Comparison of ENCODE assay signal across 10 cellular contexts in genomic region chr17:18043491-18043890, GRCh38. TPM values are rescaled to one million over a fixed set of nuclear protein-coding genes. Genes with fewer than 3 reads are reported as not detected.
DNase-seq lines count a peak whose midpoint lies in the region; ATAC-seq and TF ChIP-seq lines count a peak whose summit lies in the region.
"Had no signal": no experiment of that assay in that cellular context is flagged by ENCODE, and none has a peak within 500 bp of the region (broad histone marks: within the 10 kb centered on the region; RNA-seq: fewer than 3 reads in every experiment).

No MANE protein-coding gene starts in this region.

- H3K79me1 ChIP-seq in mesenchymal stem cell (replicated peaks; ENCODE audit: low read length, poor library complexity, severe bottlenecking) = peaks cover 34% of the 10 kb centered on the region

- no peak overlapping the region for H3K4ac ChIP-seq in mesenchymal stem cell (ENCODE audit: low read depth in 1 of 2, low read length in 2 of 2)

- H2BK5ac ChIP-seq in mesenchymal stem cell (ENCODE audit: low read depth, low read length, poor library complexity, severe bottlenecking) = no peak overlapping the region

- H3K4me1 ChIP-seq in MM.1S (ENCODE audit: low read length) (0 out of 2 replicates have a peak, but pooled peaks cover 7% of the 10 kb centered on the region), mesenchymal stem cell (ENCODE audit: control insufficient read depth, insufficient read depth, low read depth, low read length) (peaks cover 25% of the 10 kb centered on the region), BE2C (no peaks in the 10 kb centered on the region)

- H3K9ac ChIP-seq in MM.1S (ENCODE audit: low read length) (no peak overlapping the region), mesenchymal stem cell (ENCODE audit: low read length) (peak overlapping the region; percentile 15)

- H3K27ac ChIP-seq in MM.1S (ENCODE audit: low read length) (no peak overlapping the region), mesenchymal stem cell (ENCODE audit: low read length, poor library complexity, severe bottlenecking) (no peak overlapping the region)
- H3K27ac ChIP-seq: gastroesophageal sphincter had no signal

- H2AFZ ChIP-seq in MM.1S (ENCODE audit: low read length) (no peak overlapping the region), mesenchymal stem cell (ENCODE audit: low read depth, low read length) (no peak overlapping the region)

- no peak overlapping the region for H3K14ac ChIP-seq in mesenchymal stem cell (ENCODE audit: low read length in 2 of 2)

- no peak overlapping the region for H2AK5ac ChIP-seq in mesenchymal stem cell (ENCODE audit: low read length, severe bottlenecking)

- H2BK15ac ChIP-seq in mesenchymal stem cell (ENCODE audit: low read depth, poor library complexity, severe bottlenecking) = no peak overlapping the region

- no peak overlapping the region for H2BK120ac ChIP-seq in mesenchymal stem cell (ENCODE audit: low read depth, low read length)

- no peak for ATAC-seq in esophagus mucosa
- ATAC-seq: gastroesophageal sphincter had no signal

- no peak overlapping the region for H3K4me3 ChIP-seq in GM06990 (replicated peaks; ENCODE audit: low read depth, low read length)
- H3K4me3 ChIP-seq in MM.1S (ENCODE audit: low read length) = no peak overlapping the region
- H3K4me3 ChIP-seq in mesenchymal stem cell (ENCODE audit: insufficient read depth in 1 of 2, low read depth in 1 of 2, low read length in 2 of 2) = no peak overlapping the region
- H3K4me3 ChIP-seq in BE2C (ENCODE audit: low read depth, low read length) = no peak overlapping the region
- H3K4me3 ChIP-seq: gastroesophageal sphincter had no signal

- no peaks in the 10 kb centered on the region for H3K36me3 ChIP-seq in GM06990 (ENCODE audit: control insufficient read depth, insufficient read depth, low read length)
- H3K36me3 ChIP-seq in MM.1S (replicated peaks; ENCODE audit: insufficient read depth, low read length) = no peaks in the 10 kb centered on the region
- H3K36me3 ChIP-seq in mesenchymal stem cell (ENCODE audit: control insufficient read depth in 1 of 2, insufficient read depth in 2 of 2, low read depth in 1 of 2, low read length in 2 of 2) = peaks cover 7 to 41% of the 10 kb centered on the region in 2 experiments
- H3K36me3 ChIP-seq in BE2C = no peaks in the 10 kb centered on the region

- H4K91ac ChIP-seq in mesenchymal stem cell (ENCODE audit: low read length) = no peak overlapping the region

- TF ChIP-seq CTCF in GM06990 (IDR thresholded peaks at IDR 0.05; ENCODE audit: insufficient read depth, low read length, poor library complexity, severe bottlenecking) (peak; percentile 22), MM.1S (IDR thresholded peaks at IDR 0.05; ENCODE audit: low read length) (peak; percentile 24), BE2C (IDR thresholded peaks at IDR 0.05; ENCODE audit: low read depth, low read length) (no peak)

- H4K20me1 ChIP-seq in MM.1S (ENCODE audit: insufficient read depth, low read length) = no peaks in the 10 kb centered on the region

- no peak overlapping the region for H4K8ac ChIP-seq in mesenchymal stem cell (ENCODE audit: low read length)

- H3K9me3 ChIP-seq in MM.1S (replicated peaks; ENCODE audit: insufficient read depth, low read length) (no peaks in the 10 kb centered on the region), mesenchymal stem cell (ENCODE audit: control insufficient read depth, low read length) (no peaks in the 10 kb centered on the region), BE2C (no peaks in the 10 kb centered on the region)
- H3K9me3 ChIP-seq: gastroesophageal sphincter had no signal

- H3K79me2 ChIP-seq in MM.1S (ENCODE audit: low read length) = peaks cover 29% of the 10 kb centered on the region

- no peaks in the 10 kb centered on the region for H3F3A ChIP-seq in MM.1S (ENCODE audit: insufficient read depth, low read length)

- H3K4me2 ChIP-seq in MM.1S (ENCODE audit: low read depth, low read length) (no peak overlapping the region), mesenchymal stem cell (ENCODE audit: low read length, poor library complexity, severe bottlenecking) (no peak overlapping the region)

- in situ Hi-C loops in T47D (cut with HindIII; ENCODE audit: low pct_unique_long_range_greater_than_20kb, low sequenced_read_pairs) = no loop called here

- H3K18ac ChIP-seq in mesenchymal stem cell (ENCODE audit: low read depth in 1 of 2, low read length in 2 of 2) = no peak overlapping the region

- H3K27me3 ChIP-seq in GM06990 (replicated peaks; ENCODE audit: control insufficient read depth, insufficient read depth, low read length) = no peaks in the 10 kb centered on the region
- no peaks in the 10 kb centered on the region for H3K27me3 ChIP-seq in MM.1S (replicated peaks; ENCODE audit: insufficient read depth, low read length)
- no peaks in the 10 kb centered on the region for H3K27me3 ChIP-seq in mesenchymal stem cell (ENCODE audit: control insufficient read depth in 1 of 2, insufficient read depth in 1 of 2, low read length in 2 of 2)
- H3K27me3 ChIP-seq in BE2C = no peaks in the 10 kb centered on the region
- H3K27me3 ChIP-seq: gastroesophageal sphincter had no signal

- H2BK12ac ChIP-seq in mesenchymal stem cell (ENCODE audit: low read length in 2 of 2) = no peak overlapping the region

- no peak overlapping the region for H3K23ac ChIP-seq in mesenchymal stem cell (ENCODE audit: low read length in 2 of 2)

- H3K9me2 ChIP-seq in MM.1S (replicated peaks; ENCODE audit: insufficient read depth, low read length) = no peaks in the 10 kb centered on the region

- WGBS in mesenchymal stem cell = 91% methylated on average over 1 of the region's 1 CpG

- DNase-seq in GM06990 (ENCODE audit: extremely low read depth, insufficient read length) = no peak
- DNase-seq in MM.1S = no peak
- DNase-seq in T47D (ENCODE audit: low read depth in 1 of 2, low spot score in 1 of 2) = peak; percentile 21 to 53
- DNase-seq in mesenchymal stem cell = peak; percentile 30
- no peak for DNase-seq in activated T-cell treated with anti-CD3 and anti-CD28 coated beads, Interleukin-2, amount 50 U/mL, for 48 hours
- DNase-seq in BE2C = no peak
- DNase-seq in NCI-H146 treated with DMSO at 0.1 percent for 48 hours (lab: John Stamatoyannopoulos, UW; ENCODE audit: unreplicated experiment) = no peak
- DNase-seq: activated effector memory CD4-positive, alpha-beta T cell treated with anti-CD3 and anti-CD28 coated beads, Interleukin-2, amount 50 U/mL, for 16 hours had no signal

RNA-seq across cellular contexts. Expression of gene GID4, which starts 4.3 kb away (rescaled TPM):
- polyA plus RNA-seq in mesenchymal stem cell (2013, experiment 1 of 2) = 7.1 TPM
- 7.2 TPM for polyA plus RNA-seq in mesenchymal stem cell (2013, experiment 2 of 2)
- polyA plus RNA-seq in BE2C (2012; ENCODE audit: insufficient read depth, insufficient read length, low read depth) = 2.6 TPM
- 8.4 TPM for total RNA-seq in esophagus mucosa

RNA-seq across cellular contexts. Expression of gene ATPAF2, which starts 4.5 kb away (rescaled TPM):
- polyA plus RNA-seq in mesenchymal stem cell (2013, experiment 1 of 2) = 13.9 TPM
- 12.1 TPM for polyA plus RNA-seq in mesenchymal stem cell (2013, experiment 2 of 2)
- 19.6 TPM for polyA plus RNA-seq in BE2C (2012; ENCODE audit: insufficient read depth, insufficient read length, low read depth)
- total RNA-seq in esophagus mucosa = 24.2 TPM

RNA-seq across cellular contexts. Expression of gene DRG2, which starts 44.3 kb away (rescaled TPM):
- polyA plus RNA-seq in mesenchymal stem cell (2013, experiment 1 of 2) = 25.6 TPM
- polyA plus RNA-seq in mesenchymal stem cell (2013, experiment 2 of 2) = 26.0 TPM
- polyA plus RNA-seq in BE2C (2012; ENCODE audit: insufficient read depth, insufficient read length, low read depth) = 18.1 TPM
- total RNA-seq in esophagus mucosa = 29.4 TPM

Comparison
In these comparisons a context has a peak if more than half of its experiments do, and no peak if none do; other contexts are left out.
1. DNase-seq: peak in T47D (2 of 2) and mesenchymal stem cell (single experiment); none in GM06990 (single experiment), MM.1S (single experiment), activated T-cell treated with anti-CD3 and anti-CD28 coated beads, Interleukin-2, amount 50 U/mL, for 48 hours (0 of 2), BE2C (single experiment) and NCI-H146 treated with DMSO at 0.1 percent for 48 hours (single experiment).